Comparison of ENCODE assay signal across 8 cellular contexts in genomic region chr1:216310776-216311175, GRCh38.
DNase-seq lines count a peak whose midpoint lies in the region; ATAC-seq, FAIRE-seq and TF ChIP-seq lines count a peak whose summit lies in the region.

No MANE protein-coding gene starts in this region.

- DNase-seq in left ventricle myocardium superior (no peak), right atrium auricular region (ENCODE audit: low spot score) (no peak), NCI-H187 treated with DMSO at 0.1 percent for 48 hours (lab: John Stamatoyannopoulos, UW) (peak; percentile 40), astrocyte (ENCODE audit: low read depth) (no peak), midbrain (lab: John Stamatoyannopoulos, UW) (peak; percentile 14), T-helper 1 cell (no peak)
- DNase-seq in activated CD8-positive, alpha-beta T cell treated with anti-CD3 and anti-CD28 coated beads, Interleukin-2, amount 10 ng/mL, durations not matched to agents 7 days and 5 days: no peak

- H3K9me3 ChIP-seq in right atrium auricular region (no peaks in the 10 kb centered on the region), astrocyte (ENCODE audit: insufficient read depth, low read depth, low read length) (no peaks in the 10 kb centered on the region)

- H2AFZ ChIP-seq in astrocyte (ENCODE audit: low read depth, low read length): no peak overlapping the region

- no peak overlapping the region for H3K4me3 Mint-ChIP-seq in astrocyte (ENCODE audit: unreplicated experiment)
- no peak overlapping the region for H3K4me3 Mint-ChIP-seq in activated CD8-positive, alpha-beta T cell treated with anti-CD3 and anti-CD28 coated beads, Interleukin-2, amount 10 ng/mL, durations not matched to agents 7 days and 5 days

- H3K27me3 ChIP-seq in right atrium auricular region: no peaks in the 10 kb centered on the region
- H3K27me3 ChIP-seq in astrocyte (ENCODE audit: insufficient read depth, low read length): no peaks in the 10 kb centered on the region

- no peak for FAIRE-seq in astrocyte (lab: Jason Lieb, UNC)

- TF ChIP-seq CTCF in right atrium auricular region (IDR thresholded peaks at IDR 0.05) (peak in 1 of 2 donors; percentile 45), astrocyte (IDR thresholded peaks at IDR 0.05; ENCODE audit: insufficient read depth, low read depth, low read length) (peak; percentile 49)

- no peaks in the 10 kb centered on the region for H3K36me3 Mint-ChIP-seq in astrocyte (ENCODE audit: low read depth, unreplicated experiment)
- H3K36me3 Mint-ChIP-seq in activated CD8-positive, alpha-beta T cell treated with anti-CD3 and anti-CD28 coated beads, Interleukin-2, amount 10 ng/mL, durations not matched to agents 7 days and 5 days (ENCODE audit: low read depth): no peaks in the 10 kb centered on the region

- H4K20me1 ChIP-seq in astrocyte (ENCODE audit: insufficient read depth, low read length): no peaks in the 10 kb centered on the region

- H3K36me3 ChIP-seq in right atrium auricular region (no peaks in the 10 kb centered on the region), astrocyte (ENCODE audit: insufficient read depth, low read length) (no peaks in the 10 kb centered on the region)

- H3K9me3 Mint-ChIP-seq in astrocyte (ENCODE audit: unreplicated experiment): no peaks in the 10 kb centered on the region
- H3K9me3 Mint-ChIP-seq in activated CD8-positive, alpha-beta T cell treated with anti-CD3 and anti-CD28 coated beads, Interleukin-2, amount 10 ng/mL, durations not matched to agents 7 days and 5 days (ENCODE audit: insufficient read depth): peaks cover 10% of the 10 kb centered on the region

- no peak overlapping the region for H3K4me2 ChIP-seq in astrocyte (ENCODE audit: low read length)

- H3K4me1 Mint-ChIP-seq in astrocyte (ENCODE audit: low read depth, unreplicated experiment): peaks cover 1% of the 10 kb centered on the region
- no peaks in the 10 kb centered on the region for H3K4me1 Mint-ChIP-seq in activated CD8-positive, alpha-beta T cell treated with anti-CD3 and anti-CD28 coated beads, Interleukin-2, amount 10 ng/mL, durations not matched to agents 7 days and 5 days (ENCODE audit: low read depth)

- POLR2A ChIA-PET in activated CD8-positive, alpha-beta T cell treated with anti-CD3 and anti-CD28 coated beads, Interleukin-2, amount 10 ng/mL, durations not matched to agents 7 days and 5 days (lab: Charles Lee): no interaction called here

- H3K27me3 Mint-ChIP-seq in astrocyte (ENCODE audit: low read depth, unreplicated experiment): no peaks in the 10 kb centered on the region
- H3K27me3 Mint-ChIP-seq in activated CD8-positive, alpha-beta T cell treated with anti-CD3 and anti-CD28 coated beads, Interleukin-2, amount 10 ng/mL, durations not matched to agents 7 days and 5 days (ENCODE audit: low read depth): no peaks in the 10 kb centered on the region

- H3K4me1 ChIP-seq in right atrium auricular region (no peaks in the 10 kb centered on the region), astrocyte (ENCODE audit: insufficient read depth, low read length) (no peaks in the 10 kb centered on the region)

- H3K27ac ChIP-seq in right atrium auricular region (no peak overlapping the region), astrocyte (ENCODE audit: low read depth, low read length) (no peak overlapping the region)

- H3K79me2 ChIP-seq in astrocyte (ENCODE audit: insufficient read depth, low read length): no peaks in the 10 kb centered on the region

- no peak overlapping the region for H3K9ac ChIP-seq in astrocyte (ENCODE audit: low read length)

- H3K4me3 ChIP-seq in right atrium auricular region: no peak overlapping the region
- no peak overlapping the region for H3K4me3 ChIP-seq in astrocyte (ENCODE audit: insufficient read depth, low read depth, low read length)

- H3K27ac Mint-ChIP-seq in astrocyte (ENCODE audit: unreplicated experiment): no peak overlapping the region
- H3K27ac Mint-ChIP-seq in activated CD8-positive, alpha-beta T cell treated with anti-CD3 and anti-CD28 coated beads, Interleukin-2, amount 10 ng/mL, durations not matched to agents 7 days and 5 days: no peak overlapping the region

- ATAC-seq in left ventricle myocardium superior (peak; percentile 43), HG03439 (IDR thresholded peaks at IDR 0.05; ENCODE audit: unreplicated experiment) (no peak)
- ATAC-seq in activated CD8-positive, alpha-beta T cell treated with anti-CD3 and anti-CD28 coated beads, Interleukin-2, amount 10 ng/mL, durations not matched to agents 7 days and 5 days: no peak

- intact Hi-C loops in left ventricle myocardium superior (cut with micrococcal nuclease): no loop called here

- CTCF ChIA-PET in activated CD8-positive, alpha-beta T cell treated with anti-CD3 and anti-CD28 coated beads, Interleukin-2, amount 10 ng/mL, durations not matched to agents 7 days and 5 days (lab: Charles Lee): no interaction called here

Comparison
In these comparisons a context has a peak if more than half of its experiments do, and no peak if none do; other contexts are left out.
1. DNase-seq: peak in NCI-H187 treated with DMSO at 0.1 percent for 48 hours (single experiment) and midbrain (single experiment); none in left ventricle myocardium superior (single experiment), right atrium auricular region (single experiment), astrocyte (single experiment), activated CD8-positive, alpha-beta T cell treated with anti-CD3 and anti-CD28 coated beads, Interleukin-2, amount 10 ng/mL, durations not matched to agents 7 days and 5 days (single experiment) and T-helper 1 cell (0 of 5).